ENCODE assay signal across 8 cellular contexts in genomic region chr6:28922841-28923317, GRCh38. TPM values are rescaled to one million over a fixed set of nuclear protein-coding genes. Genes with fewer than 3 reads are reported as not detected.
A peak's percentile ranks its signal among the peaks of the same experiment; 100 is the strongest.
DNase-seq lines count a peak whose midpoint lies in the region; ATAC-seq, FAIRE-seq and TF ChIP-seq lines count a peak whose summit lies in the region.

No MANE protein-coding gene starts in this region.

- no peaks in the 10 kb centered on the region for H3K9me3 Mint-ChIP-seq in CD4-positive, alpha-beta memory T cell

- CTCF ChIA-PET in CD4-positive, alpha-beta memory T cell (lab: Charles Lee; ENCODE audit: partially characterized antibody): interaction anchor here (0.8 to 4.9 kb wide), 12 partner anchors 9 to 93 kb away, joined by 3 to 34 read pairs (median 4); no protein-coding TSS in a partner anchor

- peak overlapping the region; percentile 86 to 95 (median 93) for H3K27ac Mint-ChIP-seq in CD4-positive, alpha-beta memory T cell

- DNase-seq in CD4-positive, alpha-beta memory T cell: peak; percentile 26 to 55 (median 34)
- DNase-seq in RCC 7860 (ENCODE audit: low spot score) (peak; percentile 21), adrenal gland (peak; percentile 51 to 70 (median 53)), right cardiac atrium (peak in 2 of 3 donors; percentile 62 to 81), NCI-H1048 (lab: John Stamatoyannopoulos, UW) (no peak)

- peak overlapping the region; percentile 97 for H3K9ac ChIP-seq in rectal smooth muscle tissue (ENCODE audit: low read length)

- H3K27me3 ChIP-seq in CD4-positive, alpha-beta memory T cell (ENCODE audit: insufficient read depth, low read length): no peaks in the 10 kb centered on the region
- H3K27me3 ChIP-seq in adrenal gland: no peaks in the 10 kb centered on the region
- no peaks in the 10 kb centered on the region for H3K27me3 ChIP-seq in right cardiac atrium (ENCODE audit: control insufficient read depth, insufficient read depth)
- no peaks in the 10 kb centered on the region for H3K27me3 ChIP-seq in rectal smooth muscle tissue (ENCODE audit: control insufficient read depth, insufficient read depth, low read length)

- POLR2A ChIA-PET in CD4-positive, alpha-beta memory T cell (lab: Charles Lee; ENCODE audit: partially characterized antibody): interaction anchor here (0.6 to 4.5 kb wide), 31 partner anchors 9 to 1776 kb away, joined by 3 to 133 read pairs (median 6); partner anchors contain the start of gene ZNF311

- H3K4me1 ChIP-seq in CD4-positive, alpha-beta memory T cell (ENCODE audit: insufficient read depth, low read length): peaks cover 46% of the 10 kb centered on the region
- peaks cover 14 to 17% of the 10 kb centered on the region in 2 donors for H3K4me1 ChIP-seq in adrenal gland (replicated peaks in 1 of 2)
- H3K4me1 ChIP-seq in right cardiac atrium (ENCODE audit: control insufficient read depth, insufficient read depth, low read length): peaks cover 2% of the 10 kb centered on the region
- peaks cover 9% of the 10 kb centered on the region for H3K4me1 ChIP-seq in rectal smooth muscle tissue (ENCODE audit: control insufficient read depth, insufficient read depth, low read length)

- H3K4me3 ChIP-seq in CD4-positive, alpha-beta memory T cell (ENCODE audit: low read length in 2 of 2): peak overlapping the region; percentile 82 to 91
- H3K4me3 ChIP-seq in adrenal gland (peak overlapping the region; percentile 74 to 99 (median 88)), right cardiac atrium (ENCODE audit: low read length) (peak overlapping the region; percentile 50), rectal smooth muscle tissue (ENCODE audit: low read length) (peak overlapping the region; percentile 99)

- no peak for TF ChIP-seq POLR2A in adrenal gland (IDR thresholded peaks at IDR 0.05)

- H3K36me3 Mint-ChIP-seq in CD4-positive, alpha-beta memory T cell: peaks cover 36 to 43% of the 10 kb centered on the region in 2 donors

- TF ChIP-seq CTCF in adrenal gland (IDR thresholded peaks at IDR 0.05): no peak

- peaks cover 28% of the 10 kb centered on the region for H3K36me3 ChIP-seq in CD4-positive, alpha-beta memory T cell (ENCODE audit: insufficient read depth, low read length)
- H3K36me3 ChIP-seq in adrenal gland (replicated peaks in 1 of 2) (peaks cover 0 to 38% of the 10 kb centered on the region in 2 donors), rectal smooth muscle tissue (ENCODE audit: control insufficient read depth, insufficient read depth, low read length) (peaks cover 24% of the 10 kb centered on the region)

- peak; percentile 28 for ATAC-seq in GM19324 (IDR thresholded peaks at IDR 0.05; ENCODE audit: low FRiP score, unreplicated experiment)
- ATAC-seq in HG03432 (IDR thresholded peaks at IDR 0.05; ENCODE audit: unreplicated experiment): peak; percentile 33
- peak; percentile 64 to 77 for ATAC-seq in right cardiac atrium

- intact Hi-C loops in CD4-positive, alpha-beta memory T cell (cut with micrococcal nuclease): loop anchor here (1.0 kb wide), 6 partner anchors 8 to 93 kb away; no protein-coding TSS in a partner anchor
- intact Hi-C loops in adrenal gland (cut with DNase I): no loop called here
- intact Hi-C loops in right cardiac atrium (cut with DNase I): loop anchor here in 2 of 4 donors (5.0 to 10.0 kb wide), 3 partner anchors 64 to 1448 kb away; partner anchors contain the start of gene ZNF184 (in 1 of the 2)

- peak overlapping the region; percentile 92 to 98 (median 95) for H3K4me3 Mint-ChIP-seq in CD4-positive, alpha-beta memory T cell

- peak overlapping the region; percentile 82 for H3K27ac ChIP-seq in CD4-positive, alpha-beta memory T cell (ENCODE audit: low read depth, low read length)
- H3K27ac ChIP-seq in adrenal gland (peak overlapping the region; percentile 88 to 98 (median 92)), right cardiac atrium (ENCODE audit: low read length) (peak overlapping the region; percentile 93), rectal smooth muscle tissue (ENCODE audit: low read depth, low read length) (peak overlapping the region; percentile 92)

- H3K27me3 Mint-ChIP-seq in CD4-positive, alpha-beta memory T cell: no peaks in the 10 kb centered on the region

- 0 to 1% (median 0%) methylated on average over 15 to 33 of the region's 33 CpGs for WGBS in adrenal gland, 4 donors
- under 1% methylated on average over 33 of the region's 33 CpGs for WGBS in right cardiac atrium

- no peak for FAIRE-seq in RCC 7860 (lab: Jason Lieb, UNC)

- H3K9me3 ChIP-seq in CD4-positive, alpha-beta memory T cell (ENCODE audit: control insufficient read depth in 1 of 2, low read length in 2 of 2): no peaks in the 10 kb centered on the region
- no peaks in the 10 kb centered on the region for H3K9me3 ChIP-seq in adrenal gland (replicated peaks in 1 of 3)
- no peaks in the 10 kb centered on the region for H3K9me3 ChIP-seq in right cardiac atrium (ENCODE audit: control insufficient read depth, low read length)

- H3K4me1 Mint-ChIP-seq in CD4-positive, alpha-beta memory T cell: peaks cover 33 to 54% (median 45%) of the 10 kb centered on the region in 4 donors

RNA-seq across cellular contexts. Expression of gene TRIM27, which starts 0.9 kb away (rescaled TPM):
- 100 to 1,000 TPM; 102 to 108 TPM for total RNA-seq in CD4-positive, alpha-beta memory T cell
- 10 to 100 TPM; 51.6 to 64.6 TPM for polyA plus RNA-seq in CD4-positive, alpha-beta memory T cell
- 10 to 100 TPM; 38.3 to 67.4 (median 48.2) TPM for total RNA-seq in adrenal gland
- polyA plus RNA-seq in adrenal gland: 10 to 100 TPM; 40.4 to 54.6 (median 53.8) TPM
- total RNA-seq in right cardiac atrium: 10 to 100 TPM; 17.9 to 23.1 (median 22.0) TPM
- 16.8 TPM for polyA plus RNA-seq in right cardiac atrium
